1 cellular context compared by ENCODE assay signal in the genomic region with DNA sequence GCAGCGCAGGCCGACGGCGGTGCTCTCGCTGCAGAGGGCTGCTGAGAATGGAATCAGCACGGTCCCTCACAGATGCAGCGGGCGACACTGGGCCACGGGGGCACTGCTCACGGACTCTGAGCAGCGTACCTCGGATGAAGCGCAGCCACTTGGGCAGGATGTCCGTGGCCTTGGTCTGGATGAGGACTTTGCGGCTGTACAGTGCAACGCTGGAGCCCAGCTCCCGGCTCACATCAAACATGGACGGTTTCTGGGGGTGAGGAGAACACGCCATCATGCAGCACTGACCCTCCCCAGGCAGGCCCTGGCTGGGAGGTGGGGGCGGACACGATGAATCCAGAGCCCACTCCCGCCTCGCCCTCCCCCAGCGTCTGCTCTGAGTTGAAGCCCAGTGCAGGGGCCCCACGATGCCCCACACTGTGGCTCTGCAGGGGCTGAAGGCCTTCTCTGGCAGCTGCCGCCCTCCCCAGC.
TF ChIP-seq lines count a peak whose summit lies in the region.

No MANE protein-coding gene starts in this region.

TF ChIP-seq in IMR-90, 13 proteins besides CTCF, POLR2A, EP300 and RAD21:
- no peak for TF ChIP-seq MAFK (IDR thresholded peaks at IDR 0.05; ENCODE audit: low read depth, low read length)
- no peak for TF ChIP-seq FOS (IDR thresholded peaks at IDR 0.05; ENCODE audit: low read depth, low read length)
- TF ChIP-seq CEBPB (IDR thresholded peaks at IDR 0.05; ENCODE audit: low read depth, low read length), result no peak
